In the genomic region with DNA sequence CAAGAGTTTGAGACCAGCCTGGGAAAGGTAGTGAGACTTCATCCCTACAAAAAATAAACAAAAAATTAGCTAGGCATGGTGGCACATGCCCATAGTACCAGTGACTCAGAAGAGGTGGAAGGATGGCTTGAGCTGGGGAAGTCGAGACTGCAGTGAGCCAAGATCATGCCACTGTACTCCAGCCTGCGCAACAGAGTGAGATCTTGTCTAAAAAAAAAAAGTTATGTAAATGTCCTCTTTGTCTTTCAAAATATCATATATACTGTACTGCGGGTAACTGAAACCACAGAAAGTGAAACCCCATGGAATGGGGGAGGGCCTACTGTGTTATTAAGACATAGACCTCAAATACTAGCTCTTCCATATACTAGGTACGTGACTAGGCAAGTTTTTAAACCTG, we compare ENCODE assay signal across 12 cellular contexts. TPM values are rescaled to one million over a fixed set of nuclear protein-coding genes. Genes with fewer than 3 reads are reported as not detected.
DNase-seq lines count a peak whose midpoint lies in the region; ATAC-seq and TF ChIP-seq lines count a peak whose summit lies in the region.
"Had no signal": no experiment of that assay in that cellular context is flagged by ENCODE, and none has a peak within 500 bp of the region (broad histone marks: within the 10 kb centered on the region; RNA-seq: fewer than 3 reads in every experiment).

No MANE protein-coding gene starts in this region.

- no peaks in the 10 kb centered on the region for H3K27me3 ChIP-seq in stomach

- H3K4me1 ChIP-seq in stomach: no peaks in the 10 kb centered on the region

- H3K4me3 ChIP-seq in stomach: no peak overlapping the region
- H3K4me3 ChIP-seq: coronary artery had no signal

- intact Hi-C loops in stomach (cut with DNase I; ENCODE audit: low total_unique reads): no loop called here
- intact Hi-C loops in activated T-helper 1 cell treated with anti-CD3 and anti-CD28 coated beads, Interleukin-12 subunit alpha, Interleukin-12 subunit beta, Interleukin-2, Interleukin-4 antibody, amounts not matched to agents 30 ng/mL and 10 ng/mL and 1 ng/mL, durations not matched to agents 14 hours and 24 hours and 36 hours (cut with micrococcal nuclease): no loop called here

- H3K9me3 ChIP-seq in stomach: no peaks in the 10 kb centered on the region

- no peaks in the 10 kb centered on the region for H3K9me3 Mint-ChIP-seq in activated naive CD8-positive, alpha-beta T cell treated with anti-CD3 and anti-CD28 coated beads, Interleukin-2, amount 50 U/mL, for 24 hours
- no peaks in the 10 kb centered on the region for H3K9me3 Mint-ChIP-seq in activated T-helper 1 cell treated with anti-CD3 and anti-CD28 coated beads, Interleukin-12 subunit alpha, Interleukin-12 subunit beta, Interleukin-2, Interleukin-4 antibody, amounts not matched to agents 30 ng/mL and 10 ng/mL and 1 ng/mL, durations not matched to agents 14 hours and 24 hours and 36 hours
- H3K9me3 Mint-ChIP-seq: activated T-helper 2 cell treated with anti-CD3 and anti-CD28 coated beads, Interferon-gamma antibody, Interleukin-2, Interleukin-4, amounts not matched to agents 10 μg/mL and 5 μg/mL and 100 μg/mL, durations not matched to agents 14 hours and 24 hours and 36 hours had no signal

- TF ChIP-seq EP300 in stomach (IDR thresholded peaks at IDR 0.05): no peak

- WGBS in stomach, 5 donors: 65 to 93% (median 82%) methylated on average over 4 of the region's 4 CpGs

- no peak overlapping the region for H3K27ac ChIP-seq in stomach
- H3K27ac ChIP-seq: coronary artery had no signal

- H3K36me3 ChIP-seq in stomach: peaks cover 21 to 90% (median 70%) of the 10 kb centered on the region in 4 donors

- no peak overlapping the region for H3K4me3 Mint-ChIP-seq in activated naive CD8-positive, alpha-beta T cell treated with anti-CD3 and anti-CD28 coated beads, Interleukin-2, amount 50 U/mL, for 24 hours
- no peak overlapping the region for H3K4me3 Mint-ChIP-seq in activated T-helper 1 cell treated with anti-CD3 and anti-CD28 coated beads, Interleukin-12 subunit alpha, Interleukin-12 subunit beta, Interleukin-2, Interleukin-4 antibody, amounts not matched to agents 30 ng/mL and 10 ng/mL and 1 ng/mL, durations not matched to agents 14 hours and 24 hours and 36 hours

- H3K27ac Mint-ChIP-seq in activated naive CD8-positive, alpha-beta T cell treated with anti-CD3 and anti-CD28 coated beads, Interleukin-2, amount 50 U/mL, for 24 hours: no peak overlapping the region
- no peak overlapping the region for H3K27ac Mint-ChIP-seq in activated T-helper 1 cell treated with anti-CD3 and anti-CD28 coated beads, Interleukin-12 subunit alpha, Interleukin-12 subunit beta, Interleukin-2, Interleukin-4 antibody, amounts not matched to agents 30 ng/mL and 10 ng/mL and 1 ng/mL, durations not matched to agents 14 hours and 24 hours and 36 hours
- H3K27ac Mint-ChIP-seq: activated T-helper 2 cell treated with anti-CD3 and anti-CD28 coated beads, Interferon-gamma antibody, Interleukin-2, Interleukin-4, amounts not matched to agents 10 μg/mL and 5 μg/mL and 100 μg/mL, durations not matched to agents 14 hours and 24 hours and 36 hours had no signal

- ATAC-seq in GM18498 (IDR thresholded peaks at IDR 0.05; ENCODE audit: unreplicated experiment): peak; percentile 79
- ATAC-seq in GM21515 (IDR thresholded peaks at IDR 0.05; ENCODE audit: unreplicated experiment): peak; percentile 79
- ATAC-seq in HG03175 (IDR thresholded peaks at IDR 0.05; ENCODE audit: unreplicated experiment): peak; percentile 61
- ATAC-seq in activated naive CD8-positive, alpha-beta T cell treated with anti-CD3 and anti-CD28 coated beads, Interleukin-2, amount 50 U/mL, for 24 hours: no peak

- H3K4me1 Mint-ChIP-seq in activated naive CD8-positive, alpha-beta T cell treated with anti-CD3 and anti-CD28 coated beads, Interleukin-2, amount 50 U/mL, for 24 hours: peaks cover 4% of the 10 kb centered on the region
- no peaks in the 10 kb centered on the region for H3K4me1 Mint-ChIP-seq in activated T-helper 1 cell treated with anti-CD3 and anti-CD28 coated beads, Interleukin-12 subunit alpha, Interleukin-12 subunit beta, Interleukin-2, Interleukin-4 antibody, amounts not matched to agents 30 ng/mL and 10 ng/mL and 1 ng/mL, durations not matched to agents 14 hours and 24 hours and 36 hours (ENCODE audit: low read depth)

- no peaks in the 10 kb centered on the region for H3K27me3 Mint-ChIP-seq in activated naive CD8-positive, alpha-beta T cell treated with anti-CD3 and anti-CD28 coated beads, Interleukin-2, amount 50 U/mL, for 24 hours
- no peaks in the 10 kb centered on the region for H3K27me3 Mint-ChIP-seq in activated T-helper 1 cell treated with anti-CD3 and anti-CD28 coated beads, Interleukin-12 subunit alpha, Interleukin-12 subunit beta, Interleukin-2, Interleukin-4 antibody, amounts not matched to agents 30 ng/mL and 10 ng/mL and 1 ng/mL, durations not matched to agents 14 hours and 24 hours and 36 hours (ENCODE audit: insufficient read depth)

- H3K36me3 Mint-ChIP-seq in activated naive CD8-positive, alpha-beta T cell treated with anti-CD3 and anti-CD28 coated beads, Interleukin-2, amount 50 U/mL, for 24 hours (ENCODE audit: low read depth): peaks cover 27% of the 10 kb centered on the region
- peaks cover 19% of the 10 kb centered on the region for H3K36me3 Mint-ChIP-seq in activated T-helper 1 cell treated with anti-CD3 and anti-CD28 coated beads, Interleukin-12 subunit alpha, Interleukin-12 subunit beta, Interleukin-2, Interleukin-4 antibody, amounts not matched to agents 30 ng/mL and 10 ng/mL and 1 ng/mL, durations not matched to agents 14 hours and 24 hours and 36 hours (ENCODE audit: low read depth)

- DNase-seq in SKM-1 treated with dmso at 0.1 percent for 144 hours (lab: John Stamatoyannopoulos, UW; ENCODE audit: unreplicated experiment): peak; percentile 50
- no peak for DNase-seq in activated naive CD8-positive, alpha-beta T cell treated with anti-CD3 and anti-CD28 coated beads, Interleukin-2, amount 50 U/mL, for 24 hours
- DNase-seq in stomach: no peak
- no peak for DNase-seq in activated T-helper 1 cell treated with anti-CD3 and anti-CD28 coated beads, Interleukin-12 subunit alpha, Interleukin-12 subunit beta, Interleukin-2, Interleukin-4 antibody, amounts not matched to agents 30 ng/mL and 10 ng/mL and 1 ng/mL, durations not matched to agents 14 hours and 24 hours and 36 hours (ENCODE audit: low spot score)
- DNase-seq in NCI-H128 (lab: John Stamatoyannopoulos, UW; ENCODE audit: unreplicated experiment): no peak
- DNase-seq: C1 segment of cervical spinal cord, NCI-H2081 had no signal

- no peak for TF ChIP-seq POLR2A in stomach (IDR thresholded peaks at IDR 0.05)

- no peak for TF ChIP-seq CTCF in stomach (IDR thresholded peaks at IDR 0.05)

RNA-seq across cellular contexts. Expression of a gene that starts 20.8 kb away (rescaled TPM):
- total RNA-seq in stomach: 10 to 100 TPM; 15.2 to 77.5 (median 26.3) TPM
- polyA plus RNA-seq in stomach: 10 to 100 TPM; 26.3 to 55.9 (median 44.6) TPM
- 53.2 and 54.8 TPM in 2 replicates for total RNA-seq in activated T-helper 1 cell treated with anti-CD3 and anti-CD28 coated beads, Interleukin-12 subunit alpha, Interleukin-12 subunit beta, Interleukin-2, Interleukin-4 antibody, amounts not matched to agents 30 ng/mL and 10 ng/mL and 1 ng/mL, durations not matched to agents 14 hours and 24 hours and 36 hours

RNA-seq across cellular contexts. Expression of a gene that starts 40.8 kb away (rescaled TPM):
- total RNA-seq in stomach: 100 to 1,000 TPM in 1 of 5 donors, 10 to 100 TPM in 4; 38.8 to 156 (median 57.2) TPM
- polyA plus RNA-seq in stomach: 10 to 100 TPM; 37.4 to 70.3 (median 60.4) TPM
- 233 and 240 TPM in 2 replicates for total RNA-seq in activated T-helper 1 cell treated with anti-CD3 and anti-CD28 coated beads, Interleukin-12 subunit alpha, Interleukin-12 subunit beta, Interleukin-2, Interleukin-4 antibody, amounts not matched to agents 30 ng/mL and 10 ng/mL and 1 ng/mL, durations not matched to agents 14 hours and 24 hours and 36 hours

RNA-seq across cellular contexts. Expression of a gene that starts 51.4 kb away (rescaled TPM):
- under 1 TPM in 2 of 5 donors, not detected in 3; 0.14 to 0.18 TPM for total RNA-seq in stomach
- under 1 TPM in 1 of 3 donors, not detected in 2; 0.30 TPM for polyA plus RNA-seq in stomach
- 0.39 and 0.54 TPM in 2 replicates for total RNA-seq in activated T-helper 1 cell treated with anti-CD3 and anti-CD28 coated beads, Interleukin-12 subunit alpha, Interleukin-12 subunit beta, Interleukin-2, Interleukin-4 antibody, amounts not matched to agents 30 ng/mL and 10 ng/mL and 1 ng/mL, durations not matched to agents 14 hours and 24 hours and 36 hours
